In genomic region chr20:18590163-18590562, GRCh38 we compare ENCODE assay signal across 1 cellular context.
TF ChIP-seq lines count a peak whose summit lies in the region.

No MANE protein-coding gene starts in this region.

TF ChIP-seq in WTC11, 78 proteins besides CTCF, POLR2A, EP300 and RAD21 (continued from another document):
- TF ChIP-seq ARID4B (CRISPR knock-in tag; IDR thresholded peaks at IDR 0.05; ENCODE audit: borderline replicate concordance) = no peak
